ENCODE assay signal across 1 cellular context in genomic region chrX:24466025-24466424, GRCh38.
TF ChIP-seq lines count a peak whose summit lies in the region.

No MANE protein-coding gene starts in this region.

TF ChIP-seq in K562, 482 proteins besides CTCF, POLR2A, EP300 and RAD21 (continued from another document):
- TF ChIP-seq PATZ1 (CRISPR knock-in tag; IDR thresholded peaks at IDR 0.05; ENCODE audit: borderline replicate concordance) (no peak), ASH1L (IDR thresholded peaks at IDR 0.05; ENCODE audit: borderline replicate concordance, low read depth, partially characterized antibody) (no peak), HNRNPH1 (optimal IDR thresholded peaks at IDR 0.05; ENCODE audit: low read depth, low read length) (no peak), ELF2 (CRISPR knock-in tag; IDR thresholded peaks at IDR 0.05) (no peak), ESRRB (CRISPR knock-in tag; IDR thresholded peaks at IDR 0.05; ENCODE audit: borderline replicate concordance) (no peak), GABPB1 (CRISPR knock-in tag; IDR thresholded peaks at IDR 0.05) (no peak), ZNF395 (CRISPR knock-in tag; IDR thresholded peaks at IDR 0.05) (no peak), MCM3 (IDR thresholded peaks at IDR 0.05) (no peak), CBX3 (IDR thresholded peaks at IDR 0.05; ENCODE audit: borderline replicate concordance in 1 of 2, low read length in 2 of 2) (no peak)
